In genomic region chr3:112654979-112655378, GRCh38 we compare ENCODE assay signal across 10 cellular contexts. TPM values are rescaled to one million over a fixed set of nuclear protein-coding genes. Genes with fewer than 3 reads are reported as not detected.
DNase-seq lines count a peak whose midpoint lies in the region; TF ChIP-seq lines count a peak whose summit lies in the region.
"Had no signal": no experiment of that assay in that cellular context is flagged by ENCODE, and none has a peak within 500 bp of the region (broad histone marks: within the 10 kb centered on the region; RNA-seq: fewer than 3 reads in every experiment).

No MANE protein-coding gene starts in this region.

- TF ChIP-seq CTCF in GM12875 (IDR thresholded peaks at IDR 0.05; ENCODE audit: borderline replicate concordance, insufficient read depth, low read depth, low read length) (peak; percentile 32; the same call in 1 of the 2 replicates), kidney epithelial cell (IDR thresholded peaks at IDR 0.05; ENCODE audit: insufficient read depth, low read length, poor library complexity, severe bottlenecking) (peak; percentile 32)

- H3K4me1 ChIP-seq in adipocyte (ENCODE audit: control insufficient read depth, insufficient read depth, low read length) = peaks cover 50% of the 10 kb centered on the region

- H3K9ac ChIP-seq in adipocyte (ENCODE audit: low read length) = peak overlapping the region; percentile 86

- H3K27me3 ChIP-seq in adipocyte (replicated peaks; ENCODE audit: control insufficient read depth, insufficient read depth, low read length) (no peaks in the 10 kb centered on the region), kidney epithelial cell (ENCODE audit: control insufficient read depth, insufficient read depth, low read length) (no peaks in the 10 kb centered on the region)

- H3K4me3 ChIP-seq in GM12875 (ENCODE audit: low read depth, low read length) (no peak overlapping the region), adipocyte (ENCODE audit: low read length) (peak overlapping the region; percentile 55), kidney epithelial cell (ENCODE audit: low read depth, low read length) (no peak overlapping the region)

- H3K36me3 ChIP-seq in adipocyte (ENCODE audit: control insufficient read depth, insufficient read depth, low read length, severe bottlenecking) = no peaks in the 10 kb centered on the region
- H3K36me3 ChIP-seq in kidney epithelial cell (ENCODE audit: control insufficient read depth, insufficient read depth, low read length) = no peaks in the 10 kb centered on the region

- DNase-seq in ACHN (peak; percentile 41), adipocyte (ENCODE audit: low read depth) (no peak), kidney epithelial cell (ENCODE audit: low read depth) (no peak), foreskin melanocyte (no peak), LoVo (ENCODE audit: low spot score) (no peak)
- DNase-seq in effector CD8-positive, alpha-beta T cell (lab: John Stamatoyannopoulos, UW) = no peak
- DNase-seq in stimulated activated CD4-positive, alpha-beta T cell treated with anti-CD3 and anti-CD28 coated beads, Interleukin-2, amount 100 ng/mL, for 24 hours = no peak
- DNase-seq: Calu3, NCI-H226 had no signal

- in situ Hi-C loops in ACHN (cut with HindIII; ENCODE audit: low pct_ligation_motif_present, low pct_unique_long_range_greater_than_20kb, low sequenced_read_pairs) = no loop called here

- H3K9me3 ChIP-seq in adipocyte (ENCODE audit: control insufficient read depth, low read length) = no peaks in the 10 kb centered on the region

RNA-seq across cellular contexts. Expression of gene CCDC80, which starts 14.0 kb away (rescaled TPM):
- total RNA-seq in kidney epithelial cell = 4.7 and 4.9 TPM in 2 replicates
